In genomic region chr2:218186355-218186766, GRCh38 we compare ENCODE assay signal across 8 cellular contexts. TPM values are rescaled to one million over a fixed set of nuclear protein-coding genes. Genes with fewer than 3 reads are reported as not detected.
DNase-seq lines count a peak whose midpoint lies in the region; ATAC-seq and TF ChIP-seq lines count a peak whose summit lies in the region.

No MANE protein-coding gene starts in this region.

- H3K4me3 ChIP-seq in ACC112 (ENCODE audit: low read depth, low read length): no peak overlapping the region
- H3K4me3 ChIP-seq in heart left ventricle: peak overlapping the region in 1 of 12 donors; percentile 19

- no peaks in the 10 kb centered on the region for H3K36me3 ChIP-seq in ACC112 (ENCODE audit: insufficient read depth, low read length)
- no peaks in the 10 kb centered on the region for H3K36me3 ChIP-seq in heart left ventricle

- peaks cover 12% of the 10 kb centered on the region for H3K4me1 Mint-ChIP-seq in activated naive CD8-positive, alpha-beta T cell treated with anti-CD3 and anti-CD28 coated beads, Interleukin-2, amount 10 ng/mL, durations not matched to agents 7 days and 5 days

- peak; percentile 69 to 85 (median 80) for TF ChIP-seq CTCF in heart left ventricle (IDR thresholded peaks at IDR 0.05)

- DNase-seq in GM19238 (ENCODE audit: insufficient read length, low spot score): peak; percentile 49
- peak; percentile 83 for DNase-seq in NAMALWA (ENCODE audit: low spot score)
- peak; percentile 80 for DNase-seq in SKM-1 treated with dmso at 0.1 percent for 144 hours (lab: John Stamatoyannopoulos, UW; ENCODE audit: unreplicated experiment)
- peak; percentile 62 for DNase-seq in activated naive CD8-positive, alpha-beta T cell treated with anti-CD3 and anti-CD28 coated beads, Interleukin-2, amount 10 ng/mL, durations not matched to agents 7 days and 5 days
- DNase-seq in heart left ventricle: peak in 4 of 5 donors; percentile 46 to 66 (median 58)
- peak; percentile 39 for DNase-seq in putamen (ENCODE audit: low spot score)
- DNase-seq in ureter (ENCODE audit: low spot score): peak; percentile 73

- peak overlapping the region; percentile 50 for H3K27ac Mint-ChIP-seq in activated naive CD8-positive, alpha-beta T cell treated with anti-CD3 and anti-CD28 coated beads, Interleukin-2, amount 10 ng/mL, durations not matched to agents 7 days and 5 days

- no peaks in the 10 kb centered on the region for H3K9me3 ChIP-seq in heart left ventricle

- TF ChIP-seq POLR2A in heart left ventricle (IDR thresholded peaks at IDR 0.05): no peak

- no peak overlapping the region for H3K4me3 Mint-ChIP-seq in activated naive CD8-positive, alpha-beta T cell treated with anti-CD3 and anti-CD28 coated beads, Interleukin-2, amount 10 ng/mL, durations not matched to agents 7 days and 5 days

- peaks cover 36% of the 10 kb centered on the region for H3K27me3 ChIP-seq in ACC112 (ENCODE audit: insufficient read depth, low read length)
- H3K27me3 ChIP-seq in heart left ventricle: no peaks in the 10 kb centered on the region

- WGBS in heart left ventricle, 4 donors: 35 to 45% (median 36%) methylated on average over 8 of the region's 8 CpGs

- peak; percentile 87 for ATAC-seq in activated naive CD8-positive, alpha-beta T cell treated with anti-CD3 and anti-CD28 coated beads, Interleukin-2, amount 10 ng/mL, durations not matched to agents 7 days and 5 days (ENCODE audit: low read depth)
- ATAC-seq in heart left ventricle: peak; percentile 80 to 94 (median 92)

- no peaks in the 10 kb centered on the region for H3K36me3 Mint-ChIP-seq in activated naive CD8-positive, alpha-beta T cell treated with anti-CD3 and anti-CD28 coated beads, Interleukin-2, amount 10 ng/mL, durations not matched to agents 7 days and 5 days

- H3K79me2 ChIP-seq in ACC112 (ENCODE audit: control insufficient read depth, insufficient read depth, low read length, unreplicated experiment): no peaks in the 10 kb centered on the region

- H2AFZ ChIP-seq in ACC112 (ENCODE audit: low read length, unreplicated experiment): peak overlapping the region; percentile 47

- intact Hi-C loops in heart left ventricle (cut with DNase I): loop anchor here (2.0 to 10.0 kb wide), 14 partner anchors 66 to 288 kb away; partner anchors contain the start of genes CATIP (in 5 of the 10), AAMP (in 2 of the 10), CTDSP1 (in 2 of the 10) and PNKD (in 2 of the 10)

- peaks cover 11% of the 10 kb centered on the region for H3K27me3 Mint-ChIP-seq in activated naive CD8-positive, alpha-beta T cell treated with anti-CD3 and anti-CD28 coated beads, Interleukin-2, amount 10 ng/mL, durations not matched to agents 7 days and 5 days

- no peak overlapping the region for H3K27ac ChIP-seq in ACC112 (ENCODE audit: low read depth, low read length)
- peak overlapping the region in 1 of 12 donors; percentile 52 for H3K27ac ChIP-seq in heart left ventricle

- H3K4me1 ChIP-seq in ACC112 (ENCODE audit: control insufficient read depth, insufficient read depth, low read length, unreplicated experiment) (no peaks in the 10 kb centered on the region), heart left ventricle (peaks cover 0 to 11% (median 2%) of the 10 kb centered on the region in 12 donors)

- no peaks in the 10 kb centered on the region for H3K9me3 Mint-ChIP-seq in activated naive CD8-positive, alpha-beta T cell treated with anti-CD3 and anti-CD28 coated beads, Interleukin-2, amount 10 ng/mL, durations not matched to agents 7 days and 5 days

- POLR2A ChIA-PET in activated naive CD8-positive, alpha-beta T cell treated with anti-CD3 and anti-CD28 coated beads, Interleukin-2, amount 10 ng/mL, durations not matched to agents 7 days and 5 days (lab: Charles Lee): interaction anchor here (1.0 kb wide), 1 partner anchor 84 kb away, joined by 3 read pairs; the partner anchor contains the start of genes AAMP and PNKD

RNA-seq across cellular contexts. Expression of gene CXCR1, which starts 19.6 kb away (rescaled TPM):
- under 1 TPM; 0.14 to 0.19 TPM for total RNA-seq in activated naive CD8-positive, alpha-beta T cell treated with anti-CD3 and anti-CD28 coated beads, Interleukin-2, amount 10 ng/mL, durations not matched to agents 7 days and 5 days
- 1 to 10 TPM in 2 of 9 donors, under 1 TPM in 7; 0.23 to 1.9 (median 0.59) TPM for total RNA-seq in heart left ventricle
- under 1 TPM; 0.08 to 0.22 TPM for polyA plus RNA-seq in heart left ventricle
- not detected for total RNA-seq in ureter

RNA-seq across cellular contexts. Expression of gene ARPC2, which starts 30.6 kb away (rescaled TPM):
- 100 to 1,000 TPM; 707 to 735 TPM for total RNA-seq in activated naive CD8-positive, alpha-beta T cell treated with anti-CD3 and anti-CD28 coated beads, Interleukin-2, amount 10 ng/mL, durations not matched to agents 7 days and 5 days
- 100 to 1,000 TPM; 126 to 278 (median 139) TPM for total RNA-seq in heart left ventricle
- polyA plus RNA-seq in heart left ventricle: 100 to 1,000 TPM in 1 of 2 donors, 10 to 100 TPM in 1; 64.9 to 223 TPM
- 520 TPM for total RNA-seq in ureter
